8 cellular contexts compared by ENCODE assay signal in the genomic region with DNA sequence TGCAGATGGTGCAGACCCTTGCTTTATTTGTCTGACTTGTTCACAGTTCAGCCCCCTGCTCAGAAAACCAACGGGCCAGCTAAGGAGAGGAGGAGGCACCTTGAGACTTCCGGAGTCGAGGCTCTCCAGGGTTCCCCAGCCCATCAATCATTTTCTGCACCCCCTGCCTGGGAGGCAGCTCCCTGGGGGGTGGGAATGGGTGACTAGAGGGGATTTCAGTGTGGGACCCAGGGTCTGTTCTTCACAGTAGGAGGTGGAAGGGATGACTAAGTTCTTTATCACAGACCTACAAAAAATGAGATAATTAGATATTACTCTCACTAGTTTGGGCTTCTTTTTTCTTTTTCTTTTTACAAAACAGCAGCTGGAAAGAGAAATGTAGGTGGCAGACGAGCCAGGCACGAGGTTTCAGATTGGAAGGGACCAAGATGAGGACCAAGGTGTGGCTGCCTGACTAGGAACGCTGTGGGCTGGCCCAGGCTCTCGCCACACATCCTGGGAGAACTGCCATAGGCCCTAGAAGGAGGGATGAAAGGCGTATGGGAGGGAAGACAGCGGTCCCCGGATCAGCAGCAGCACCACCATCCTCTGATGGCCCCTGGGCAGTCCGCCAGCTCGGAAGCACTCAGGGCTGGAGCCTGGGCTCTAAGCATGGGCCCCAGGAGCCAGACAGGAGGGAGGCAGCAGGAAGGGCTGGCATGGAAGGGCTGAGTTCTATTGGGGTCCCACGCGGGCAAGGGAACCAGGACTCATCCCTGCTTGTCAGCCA. TPM values are rescaled to one million over a fixed set of nuclear protein-coding genes. Genes with fewer than 3 reads are reported as not detected.
DNase-seq lines count a peak whose midpoint lies in the region; ATAC-seq, FAIRE-seq and TF ChIP-seq lines count a peak whose summit lies in the region.

No MANE protein-coding gene starts in this region.

- peaks cover 44 to 82% of the 10 kb centered on the region in 2 donors for H3K4me1 ChIP-seq in ascending aorta
- peaks cover 14% of the 10 kb centered on the region for H3K4me1 ChIP-seq in HepG2 (ENCODE audit: insufficient read depth, low read length)

- FAIRE-seq in HepG2 (lab: Jason Lieb, UNC): no peak
- no peak for FAIRE-seq in urothelium cell line (lab: Jason Lieb, UNC)

- TF ChIP-seq POLR2A in HepG2 (IDR thresholded peaks at IDR 0.05; ENCODE audit: insufficient read depth in 1 of 2, low read depth in 2 of 2, low read length in 2 of 2): no peak
- no peak for TF ChIP-seq POLR2A in erythroblast (IDR thresholded peaks at IDR 0.05; ENCODE audit: low read length)

- peak overlapping the region; percentile 96 to 97 for H3K27ac ChIP-seq in ascending aorta
- H3K27ac ChIP-seq in HepG2 (ENCODE audit: extremely low read length, insufficient read depth, low read length): no peak overlapping the region

- TF ChIP-seq EP300 in HepG2 (IDR thresholded peaks at IDR 0.05; ENCODE audit: low read depth in 2 of 2, low read length in 2 of 2): no peak
- no peak for TF ChIP-seq EP300 in HepG2 (CRISPR knock-in tag; IDR thresholded peaks at IDR 0.05; ENCODE audit: borderline replicate concordance)

- H3K27me3 Mint-ChIP-seq in activated naive CD4-positive, alpha-beta T cell treated with anti-CD3 and anti-CD28 coated beads, Interleukin-2, amount 10 ng/mL, durations not matched to agents 7 days and 5 days: peaks cover 1% of the 10 kb centered on the region

- CTCF ChIA-PET in activated naive CD4-positive, alpha-beta T cell treated with anti-CD3 and anti-CD28 coated beads, Interleukin-2, amount 10 ng/mL, durations not matched to agents 7 days and 5 days (lab: Charles Lee): interaction anchor here (1.5 to 5.3 kb wide), 3 partner anchors 102 to 167 kb away, joined by 5 to 88 read pairs (median 30); no protein-coding TSS in a partner anchor
- CTCF ChIA-PET in HepG2 (lab: Yijun Ruan, JAX; ENCODE audit: low intra/inter-chr PET ratio, low total read pairs): no interaction called here

- H2AFZ ChIP-seq in HepG2 (ENCODE audit: low read length): no peak overlapping the region

- H3K4me2 ChIP-seq in HepG2 (ENCODE audit: low read depth, low read length): no peak overlapping the region

- H3K9me3 Mint-ChIP-seq in activated naive CD4-positive, alpha-beta T cell treated with anti-CD3 and anti-CD28 coated beads, Interleukin-2, amount 10 ng/mL, durations not matched to agents 7 days and 5 days: no peaks in the 10 kb centered on the region

- in situ Hi-C loops in HepG2 (cut with HindIII; ENCODE audit: extremely low pct_ligation_motif_present, low pct_unique_long_range_greater_than_20kb): loop anchor here (5.0 kb wide), 1 partner anchor 165 kb away; no protein-coding TSS in a partner anchor

- 100% methylated on average over 11 of the region's 14 CpGs for WGBS in HepG2 (ENCODE audit: low lambda C conversion rate)

- H4K20me1 ChIP-seq in HepG2 (ENCODE audit: insufficient read depth, low read length): no peaks in the 10 kb centered on the region

- H3K79me2 ChIP-seq in HepG2 (ENCODE audit: insufficient read depth, low read length): no peaks in the 10 kb centered on the region

- POLR2A ChIA-PET in HepG2 (lab: Yijun Ruan, JAX): interaction anchor here (1.1 kb wide), 1 partner anchor 15 kb away, joined by 4 read pairs; a partner anchor contains a TSS

- no peak overlapping the region for H3K4me3 ChIP-seq in ascending aorta
- no peak overlapping the region for H3K4me3 ChIP-seq in HepG2 (replicated peaks in 1 of 3; ENCODE audit: insufficient read depth in 1 of 3, low read depth in 2 of 3, low read length in 3 of 3)

- no peak for TF ChIP-seq RAD21 in HepG2 (CRISPR knock-in tag; IDR thresholded peaks at IDR 0.05)

- intact Hi-C loops in ascending aorta (cut with DNase I) (no loop called here), HepG2 (cut with micrococcal nuclease; ENCODE audit: unreplicated experiment) (no loop called here)

- peaks cover 0 to 1% of the 10 kb centered on the region in 2 donors for H3K36me3 ChIP-seq in ascending aorta
- H3K36me3 ChIP-seq in HepG2 (replicated peaks in 1 of 2; ENCODE audit: control insufficient read depth in 1 of 2, insufficient read depth in 2 of 2, low read length in 2 of 2): peaks cover 4 to 24% of the 10 kb centered on the region in 2 experiments; a peak in 4 of 5 replicates

- BruUV-seq in HepG2 (replicated peaks; lab: Mats Ljungman, UMichigan): TSS peak; percentile 36

- H3K36me3 Mint-ChIP-seq in activated naive CD4-positive, alpha-beta T cell treated with anti-CD3 and anti-CD28 coated beads, Interleukin-2, amount 10 ng/mL, durations not matched to agents 7 days and 5 days: peaks cover 23% of the 10 kb centered on the region

- H3K9me3 ChIP-seq in ascending aorta (no peaks in the 10 kb centered on the region), HepG2 (ENCODE audit: low read length) (no peaks in the 10 kb centered on the region)

- peak overlapping the region; percentile 64 for H3K27ac Mint-ChIP-seq in activated naive CD4-positive, alpha-beta T cell treated with anti-CD3 and anti-CD28 coated beads, Interleukin-2, amount 10 ng/mL, durations not matched to agents 7 days and 5 days

- ATAC-seq in HepG2 (no peak), GM18870 (IDR thresholded peaks at IDR 0.05; ENCODE audit: unreplicated experiment) (no peak), HG03469 (IDR thresholded peaks at IDR 0.05; ENCODE audit: unreplicated experiment) (no peak)

- H3K27me3 ChIP-seq in ascending aorta (no peaks in the 10 kb centered on the region), HepG2 (ENCODE audit: control insufficient read depth in 1 of 2, insufficient read depth in 2 of 2, low read length in 2 of 2) (no peaks in the 10 kb centered on the region)

- TF ChIP-seq CTCF in ascending aorta (IDR thresholded peaks at IDR 0.05): no peak
- no peak for TF ChIP-seq CTCF in HepG2 (CRISPR knock-in tag; IDR thresholded peaks at IDR 0.05)

- H3K4me3 Mint-ChIP-seq in activated naive CD4-positive, alpha-beta T cell treated with anti-CD3 and anti-CD28 coated beads, Interleukin-2, amount 10 ng/mL, durations not matched to agents 7 days and 5 days: no peak overlapping the region

- H3K4me1 Mint-ChIP-seq in activated naive CD4-positive, alpha-beta T cell treated with anti-CD3 and anti-CD28 coated beads, Interleukin-2, amount 10 ng/mL, durations not matched to agents 7 days and 5 days: peaks cover 38% of the 10 kb centered on the region

- no peak for DNase-seq in activated naive CD4-positive, alpha-beta T cell treated with anti-CD3 and anti-CD28 coated beads, Interleukin-2, amount 10 ng/mL, durations not matched to agents 7 days and 5 days
- no peak for DNase-seq in activated naive CD4-positive, alpha-beta T cell (lab: John Stamatoyannopoulos, UW)
- DNase-seq in ascending aorta (ENCODE audit: low spot score in 2 of 2) (no peak), HepG2 (ENCODE audit: low spot score) (no peak), urothelium cell line (ENCODE audit: low spot score) (peak; percentile 80), erythroblast (lab: John Stamatoyannopoulos, UW) (no peak)

- H3K9ac ChIP-seq in HepG2 (ENCODE audit: insufficient read depth, low read depth, low read length): no peak overlapping the region

RNA-seq across cellular contexts. Expression of a gene that starts 14.2 kb away (rescaled TPM):
- total RNA-seq in ascending aorta (16.2 TPM), HepG2 (2016; rRNA removed; fragmentation: Illumina TruSeq; extraction: Trizol) (41.4 and 61.4 TPM in 2 replicates)
- 25.1 and 26.3 TPM in 2 replicates for total RNA-seq in HepG2 (2016; cell fraction: cytosol; rRNA removed; fragmentation: Illumina TruSeq; extraction: Trizol; ENCODE audit: low read depth)
- 43.5 and 58.4 TPM in 2 replicates for total RNA-seq in HepG2 (2016; cell fraction: insoluble cytoplasmic fraction; rRNA removed; fragmentation: Illumina TruSeq; extraction: Trizol)
- total RNA-seq in HepG2 (2016; cell fraction: membrane; rRNA removed; fragmentation: Illumina TruSeq; extraction: Trizol): 41.6 and 41.7 TPM in 2 replicates
- total RNA-seq in HepG2 (2016; cell fraction: nucleus; rRNA removed; fragmentation: Illumina TruSeq; extraction: Trizol): 22.3 and 24.9 TPM in 2 replicates
- 109 and 110 TPM in 2 replicates for polyA plus RNA-seq in HepG2 (2011; rRNA removed)
- 154 and 163 TPM in 2 replicates for polyA plus RNA-seq in HepG2 (2011; cell fraction: cytosol; rRNA removed)
- 73.0 and 74.6 TPM in 2 replicates for polyA plus RNA-seq in HepG2 (2011; cell fraction: nucleus; rRNA removed)
- 58.3 and 59.9 TPM in 2 replicates for polyA plus RNA-seq in HepG2 (2012)
- 60.8 and 72.4 TPM in 2 replicates for polyA plus RNA-seq in HepG2 (2016; cell fraction: cytosol; fragmentation: Illumina TruSeq; extraction: Trizol; ENCODE audit: low read depth)
- 152 and 166 TPM in 2 replicates for polyA plus RNA-seq in HepG2 (2016; cell fraction: insoluble cytoplasmic fraction; fragmentation: Illumina TruSeq; extraction: Trizol; ENCODE audit: low read depth)
- polyA plus RNA-seq in HepG2 (2016; cell fraction: membrane; fragmentation: Illumina TruSeq; extraction: Trizol; ENCODE audit: low read depth): 76.6 and 79.8 TPM in 2 replicates
- polyA plus RNA-seq in HepG2 (2016; cell fraction: nucleus; fragmentation: Illumina TruSeq; extraction: Trizol; ENCODE audit: insufficient read depth, low read depth): 71.7 and 73.1 TPM in 2 replicates
- 73.8 and 91.5 TPM in 2 replicates for polyA minus RNA-seq in HepG2 (2011; rRNA and poly(A)+ RNA removed; ENCODE audit: low replicate concordance)
- polyA minus RNA-seq in HepG2 (2011; cell fraction: cytosol; rRNA and poly(A)+ RNA removed): 34.7 and 35.7 TPM in 2 replicates
- 19.7 and 25.7 TPM in 2 replicates for polyA minus RNA-seq in HepG2 (2011; cell fraction: nucleus; rRNA and poly(A)+ RNA removed)

RNA-seq across cellular contexts. Expression of a gene that starts 39.6 kb away (rescaled TPM):
- total RNA-seq in ascending aorta: 25.9 TPM
- total RNA-seq in HepG2 (2016; rRNA removed; fragmentation: Illumina TruSeq; extraction: Trizol): 20.8 and 28.1 TPM in 2 replicates
- 7.3 and 8.2 TPM in 2 replicates for total RNA-seq in HepG2 (2016; cell fraction: cytosol; rRNA removed; fragmentation: Illumina TruSeq; extraction: Trizol; ENCODE audit: low read depth)
- total RNA-seq in HepG2 (2016; cell fraction: insoluble cytoplasmic fraction; rRNA removed; fragmentation: Illumina TruSeq; extraction: Trizol): 20.3 and 27.3 TPM in 2 replicates
- 21.0 and 23.1 TPM in 2 replicates for total RNA-seq in HepG2 (2016; cell fraction: membrane; rRNA removed; fragmentation: Illumina TruSeq; extraction: Trizol)
- total RNA-seq in HepG2 (2016; cell fraction: nucleus; rRNA removed; fragmentation: Illumina TruSeq; extraction: Trizol): 36.0 and 41.8 TPM in 2 replicates
- 8.6 and 9.3 TPM in 2 replicates for polyA plus RNA-seq in HepG2 (2011; rRNA removed)
- 6.1 and 7.7 TPM in 2 replicates for polyA plus RNA-seq in HepG2 (2011; cell fraction: cytosol; rRNA removed)
- 13.7 and 15.2 TPM in 2 replicates for polyA plus RNA-seq in HepG2 (2011; cell fraction: nucleus; rRNA removed)
- polyA plus RNA-seq in HepG2 (2012): 14.0 and 17.1 TPM in 2 replicates
- polyA plus RNA-seq in HepG2 (2016; cell fraction: cytosol; fragmentation: Illumina TruSeq; extraction: Trizol; ENCODE audit: low read depth): 4.4 and 4.5 TPM in 2 replicates
- 24.5 and 29.9 TPM in 2 replicates for polyA plus RNA-seq in HepG2 (2016; cell fraction: insoluble cytoplasmic fraction; fragmentation: Illumina TruSeq; extraction: Trizol; ENCODE audit: low read depth)
- 14.7 and 14.9 TPM in 2 replicates for polyA plus RNA-seq in HepG2 (2016; cell fraction: membrane; fragmentation: Illumina TruSeq; extraction: Trizol; ENCODE audit: low read depth)
- polyA plus RNA-seq in HepG2 (2016; cell fraction: nucleus; fragmentation: Illumina TruSeq; extraction: Trizol; ENCODE audit: insufficient read depth, low read depth): 46.8 and 52.4 TPM in 2 replicates
- polyA minus RNA-seq in HepG2 (2011; rRNA and poly(A)+ RNA removed; ENCODE audit: low replicate concordance): 15.6 and 23.7 TPM in 2 replicates
- 11.4 and 13.1 TPM in 2 replicates for polyA minus RNA-seq in HepG2 (2011; cell fraction: cytosol; rRNA and poly(A)+ RNA removed)
- polyA minus RNA-seq in HepG2 (2011; cell fraction: nucleus; rRNA and poly(A)+ RNA removed): 8.6 and 10.9 TPM in 2 replicates
